Comparison of ENCODE assay signal across 8 cellular contexts in the genomic region with DNA sequence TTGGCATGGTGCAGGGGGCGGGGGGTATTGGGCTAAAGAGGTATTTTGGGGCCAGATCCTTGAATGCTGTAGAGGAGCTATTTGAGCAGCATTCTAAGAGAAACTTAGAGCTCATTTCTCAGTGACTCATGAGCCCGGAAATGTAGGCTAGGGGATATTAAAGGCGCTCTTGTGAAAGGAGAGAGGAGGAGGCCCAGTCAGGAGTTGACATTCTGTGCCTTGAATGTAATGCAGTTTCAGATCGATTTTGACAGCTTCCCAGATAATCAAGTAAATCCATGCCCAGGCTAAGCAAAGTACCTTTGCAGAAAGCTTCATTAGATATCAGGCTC. TPM values are rescaled to one million over a fixed set of nuclear protein-coding genes. Genes with fewer than 3 reads are reported as not detected.
DNase-seq lines count a peak whose midpoint lies in the region; ATAC-seq, FAIRE-seq and TF ChIP-seq lines count a peak whose summit lies in the region.

No MANE protein-coding gene starts in this region.

- H3K79me2 ChIP-seq in K562 (ENCODE audit: control insufficient read depth, insufficient read depth, low read length): peaks cover 70% of the 10 kb centered on the region

- POLR2A ChIA-PET in K562 (lab: Yijun Ruan, JAX): interaction anchor here (0.6 to 2.0 kb wide), 10 partner anchors 9 to 298 kb away, joined by 3 to 10 read pairs (median 4); a partner anchor contains a TSS

- H3K36me3 ChIP-seq in K562 (ENCODE audit: control insufficient read depth, insufficient read depth, low read length): peaks cover 33% of the 10 kb centered on the region

- no peak overlapping the region for H2AFZ ChIP-seq in K562 (ENCODE audit: low read depth, low read length)

- DNase-seq in CD1c-positive myeloid dendritic cell (ENCODE audit: extremely low spot score) (peak; percentile 51), RPMI7951 (ENCODE audit: low read depth) (peak; percentile 79), K562 (ENCODE audit: extremely low read depth in 1 of 4, low spot score in 3 of 4) (peak in 2 of 4 experiments; percentile 26 to 46), iris pigment epithelial cell (ENCODE audit: low read depth) (peak; percentile 89), retina (no peak), HPDE6-E6E7 (ENCODE audit: extremely low spot score) (no peak)
- peak in 3 of 4 experiments; percentile 7 to 19 (median 13) for DNase-seq in stimulated activated CD4-positive, alpha-beta T cell treated with anti-CD3 and anti-CD28 coated beads, Interleukin-1b, Interleukin-23, amount 100 ng/mL, for 24 hours (ENCODE audit: low read depth in 4 of 4, low spot score in 1 of 4)

- no peaks in the 10 kb centered on the region for H3K9me3 ChIP-seq in K562 (replicated peaks; ENCODE audit: control insufficient read depth, insufficient read depth, low read depth, low read length)

- intact Hi-C loops in K562 (cut with micrococcal nuclease): loop anchor here (5.0 to 10.0 kb wide), 3 partner anchors 48 to 299 kb away; a partner anchor contains a TSS

- no peaks in the 10 kb centered on the region for H3K27me3 ChIP-seq in K562 (ENCODE audit: control insufficient read depth in 2 of 2, insufficient read depth in 2 of 2, low read length in 2 of 2)

- TF ChIP-seq RAD21 in K562 (CRISPR knock-in tag; conservative IDR thresholded peaks at IDR 0.05 in 1 of 2, IDR thresholded peaks at IDR 0.05 in 1 of 2): no peak

- H3K4me3 ChIP-seq in K562: peak overlapping the region; percentile 84

- 0% methylated on average over 4 of the region's 4 CpGs for WGBS in K562 (ENCODE audit: insufficient coverage, low coverage, missing lambda C conversion rate)

- TF ChIP-seq EP300 in K562 (IDR thresholded peaks at IDR 0.05; ENCODE audit: low read length): no peak

- TF ChIP-seq POLR2A in K562 (conservative IDR thresholded peaks at IDR 0.05): no peak

- in situ Hi-C loops in K562 (cut with MboI): no loop called here

- H3K9me1 ChIP-seq in K562 (ENCODE audit: control insufficient read depth, insufficient read depth, low read length): no peaks in the 10 kb centered on the region

- H3K4me1 ChIP-seq in K562 (replicated peaks in 1 of 2; ENCODE audit: control insufficient read depth in 2 of 2, insufficient read depth in 2 of 2, low read length in 2 of 2): peaks cover 21 to 29% of the 10 kb centered on the region in 2 experiments; a peak in 4 of 5 replicates

- H4K20me1 ChIP-seq in K562 (replicated peaks; ENCODE audit: control insufficient read depth, insufficient read depth, low read length): peaks cover 36% of the 10 kb centered on the region

- H3K9ac ChIP-seq in K562 (ENCODE audit: insufficient read depth in 1 of 2, low read depth in 2 of 2, low read length in 2 of 2): peak overlapping the region; percentile 88 to 97

- peak overlapping the region; percentile 86 for H3K4me2 ChIP-seq in K562 (ENCODE audit: insufficient read depth, low read length)

- H3K27ac ChIP-seq in K562 (ENCODE audit: extremely low read depth, low read depth, low read length): peak overlapping the region; percentile 95

- ATAC-seq in GM21447 (IDR thresholded peaks at IDR 0.05; ENCODE audit: unreplicated experiment) (peak; percentile 37), K562 (peak; percentile 26)

- FAIRE-seq in K562 (lab: Jason Lieb, UNC): no peak

- no peak for TF ChIP-seq CTCF in K562 (IDR thresholded peaks at IDR 0.05 in 2 of 3, conservative IDR thresholded peaks at IDR 0.05 in 1 of 3; ENCODE audit: insufficient read depth in 2 of 3, low read depth in 1 of 3, low read length in 3 of 3)

- CTCF ChIA-PET in K562 (lab: Yijun Ruan, JAX; ENCODE audit: low intra/inter-chr PET ratio): no interaction called here

- BruUV-seq in K562 (replicated peaks; lab: Mats Ljungman, UMichigan): TSS peak; percentile 43

TF ChIP-seq in K562, 482 proteins besides CTCF, POLR2A, EP300 and RAD21 (continues in another document):
- TF ChIP-seq, protein P1, sequence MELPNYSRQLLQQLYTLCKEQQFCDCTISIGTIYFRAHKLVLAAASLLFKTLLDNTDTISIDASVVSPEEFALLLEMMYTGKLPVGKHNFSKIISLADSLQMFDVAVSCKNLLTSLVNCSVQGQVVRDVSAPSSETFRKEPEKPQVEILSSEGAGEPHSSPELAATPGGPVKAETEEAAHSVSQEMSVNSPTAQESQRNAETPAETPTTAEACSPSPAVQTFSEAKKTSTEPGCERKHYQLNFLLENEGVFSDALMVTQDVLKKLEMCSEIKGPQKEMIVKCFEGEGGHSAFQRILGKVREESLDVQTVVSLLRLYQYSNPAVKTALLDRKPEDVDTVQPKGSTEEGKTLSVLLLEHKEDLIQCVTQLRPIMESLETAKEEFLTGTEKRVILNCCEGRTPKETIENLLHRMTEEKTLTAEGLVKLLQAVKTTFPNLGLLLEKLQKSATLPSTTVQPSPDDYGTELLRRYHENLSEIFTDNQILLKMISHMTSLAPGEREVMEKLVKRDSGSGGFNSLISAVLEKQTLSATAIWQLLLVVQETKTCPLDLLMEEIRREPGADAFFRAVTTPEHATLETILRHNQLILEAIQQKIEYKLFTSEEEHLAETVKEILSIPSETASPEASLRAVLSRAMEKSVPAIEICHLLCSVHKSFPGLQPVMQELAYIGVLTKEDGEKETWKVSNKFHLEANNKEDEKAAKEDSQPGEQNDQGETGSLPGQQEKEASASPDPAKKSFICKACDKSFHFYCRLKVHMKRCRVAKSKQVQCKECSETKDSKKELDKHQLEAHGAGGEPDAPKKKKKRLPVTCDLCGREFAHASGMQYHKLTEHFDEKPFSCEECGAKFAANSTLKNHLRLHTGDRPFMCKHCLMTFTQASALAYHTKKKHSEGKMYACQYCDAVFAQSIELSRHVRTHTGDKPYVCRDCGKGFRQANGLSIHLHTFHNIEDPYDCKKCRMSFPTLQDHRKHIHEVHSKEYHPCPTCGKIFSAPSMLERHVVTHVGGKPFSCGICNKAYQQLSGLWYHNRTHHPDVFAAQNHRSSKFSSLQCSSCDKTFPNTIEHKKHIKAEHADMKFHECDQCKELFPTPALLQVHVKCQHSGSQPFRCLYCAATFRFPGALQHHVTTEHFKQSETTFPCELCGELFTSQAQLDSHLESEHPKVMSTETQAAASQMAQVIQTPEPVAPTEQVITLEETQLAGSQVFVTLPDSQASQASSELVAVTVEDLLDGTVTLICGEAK (IDR thresholded peaks at IDR 0.05): peak; percentile 12; the same call in 1 of the 2 replicates
- TF ChIP-seq, protein P1 (CRISPR knock-in tag; IDR thresholded peaks at IDR 0.05): no peak

RNA-seq across cellular contexts. Expression of a gene that starts 1.4 kb away (rescaled TPM):
- total RNA-seq in RPMI7951 (2014; rRNA removed; shearing (Covaris generic)): 87.8 and 101 TPM in 2 replicates
- total RNA-seq in K562 (2011; cell fraction: chromatin; rRNA removed; ENCODE audit: low replicate concordance): 40.4 and 84.2 TPM in 2 replicates
- 26.8 and 29.9 TPM in 2 replicates for total RNA-seq in K562 (2011; cell fraction: nucleolus; rRNA removed)
- total RNA-seq in K562 (2011; cell fraction: nucleoplasm; rRNA removed): 50.8 and 86.8 TPM in 2 replicates
- 48.3 and 52.6 TPM in 2 replicates for total RNA-seq in K562 (2014; rRNA removed)
- 70.6 and 78.4 TPM in 2 replicates for total RNA-seq in K562 (2014; rRNA removed; fragmentation: Illumina TruSeq; extraction: Trizol)
- total RNA-seq in K562 (2015; rRNA removed; fragmentation: Illumina TruSeq; extraction: Trizol): 91.8 and 94.4 TPM in 2 replicates
- 70.4 and 74.7 TPM in 2 replicates for total RNA-seq in K562 (2021)
- 62.8 and 85.9 TPM in 2 replicates for polyA plus RNA-seq in K562 (2011; rRNA removed)
- polyA plus RNA-seq in K562 (2011; cell fraction: cytosol; rRNA removed): 21.4 and 31.9 TPM in 2 replicates
- polyA plus RNA-seq in K562 (2011; cell fraction: nucleus; rRNA removed): 30.5 and 39.5 TPM in 2 replicates
- polyA plus RNA-seq in K562 (2012): 51.1 and 51.6 TPM in 2 replicates
- polyA plus RNA-seq in K562 (2014; fragmentation: Illumina TruSeq; extraction: Trizol): 66.0 and 70.1 TPM in 2 replicates
- polyA plus RNA-seq in K562 (2014; fragmentation: Nextera tagmentation; extraction: Ambion mirVana): 10 to 100 TPM; 27.2 to 37.4 TPM
- polyA plus RNA-seq in K562 (2014; rRNA removed): 51.8 and 52.8 TPM in 2 replicates
- 113 and 122 TPM in 2 replicates for polyA minus RNA-seq in K562 (2011; rRNA and poly(A)+ RNA removed)
- 46.9 and 70.5 TPM in 2 replicates for polyA minus RNA-seq in K562 (2011; cell fraction: cytosol; rRNA and poly(A)+ RNA removed)
- 28.0 and 46.1 TPM in 2 replicates for polyA minus RNA-seq in K562 (2011; cell fraction: nucleus; rRNA and poly(A)+ RNA removed)

Comparison
In these comparisons a context has a peak if more than half of its experiments do, and no peak if none do; other contexts are left out.
1. DNase-seq: peak in CD1c-positive myeloid dendritic cell (single experiment), RPMI7951 (single experiment), iris pigment epithelial cell (single experiment) and stimulated activated CD4-positive, alpha-beta T cell treated with anti-CD3 and anti-CD28 coated beads, Interleukin-1b, Interleukin-23, amount 100 ng/mL, for 24 hours (3 of 4); none in retina (single experiment) and HPDE6-E6E7 (single experiment).